In genomic region chr6:112407191-112407590, GRCh38 we compare ENCODE assay signal across 19 cellular contexts.
A peak's percentile ranks its signal among the peaks of the same experiment; 100 is the strongest.
DNase-seq lines count a peak whose midpoint lies in the region; ATAC-seq and TF ChIP-seq lines count a peak whose summit lies in the region.
"Had no signal": no experiment of that assay in that cellular context is flagged by ENCODE, and none has a peak within 500 bp of the region (broad histone marks: within the 10 kb centered on the region; RNA-seq: fewer than 3 reads in every experiment).

No MANE protein-coding gene starts in this region.

- DNase-seq in NCI-H2171 treated with DMSO at 0.1 percent for 48 hours (lab: John Stamatoyannopoulos, UW): peak; percentile 53
- DNase-seq in NCI-H2171 (lab: John Stamatoyannopoulos, UW): no peak
- DNase-seq in NCI-H1105 treated with DMSO at 0.1 percent for 48 hours (lab: John Stamatoyannopoulos, UW): peak; percentile 95
- DNase-seq in astrocyte of the spinal cord (ENCODE audit: low read depth, low spot score): peak; percentile 7
- no peak for DNase-seq in thyroid gland
- DNase-seq in CD8-positive, alpha-beta T cell: no peak
- DNase-seq: Caco-2; CD4-positive, alpha-beta T cell; GF-D8; NCI-H1092 treated with DMSO at 0.1 percent for 48 hours; NCI-H146; NCI-H1930; NCI-H524; NCI-H748 treated with DMSO at 0.1 percent for 48 hours; PC-3; SHP77; T-cell had no signal

- H3K4me3 Mint-ChIP-seq in CD8-positive, alpha-beta T cell: no peak overlapping the region
- H3K4me3 Mint-ChIP-seq: CD4-positive, alpha-beta T cell; T-cell had no signal

- no peaks in the 10 kb centered on the region for H3K36me3 Mint-ChIP-seq in CD8-positive, alpha-beta T cell
- H3K36me3 Mint-ChIP-seq: T-cell had no signal

- POLR2A ChIA-PET in CD8-positive, alpha-beta T cell (lab: Charles Lee): no interaction called here

- TF ChIP-seq POLR2A in thyroid gland (IDR thresholded peaks at IDR 0.05): no peak

- peaks cover 14% of the 10 kb centered on the region for H3K27me3 Mint-ChIP-seq in CD8-positive, alpha-beta T cell (ENCODE audit: low read depth)

- no peak overlapping the region for H3K27ac Mint-ChIP-seq in CD8-positive, alpha-beta T cell
- H3K27ac Mint-ChIP-seq: CD4-positive, alpha-beta T cell; T-cell had no signal

- 32 to 46% methylated on average over 7 of the region's 7 CpGs for WGBS in thyroid gland, 2 donors

- no peaks in the 10 kb centered on the region for H3K9me3 Mint-ChIP-seq in CD8-positive, alpha-beta T cell
- H3K9me3 Mint-ChIP-seq: CD4-positive, alpha-beta T cell; T-cell had no signal

- H3K4me3 ChIP-seq in astrocyte of the spinal cord (ENCODE audit: low read depth, low read length): no peak overlapping the region
- H3K4me3 ChIP-seq in thyroid gland (replicated peaks in 1 of 3): no peak overlapping the region
- no peak overlapping the region for H3K4me3 ChIP-seq in CD8-positive, alpha-beta T cell (ENCODE audit: low read depth, low read length)

- H3K9me3 ChIP-seq in thyroid gland: no peaks in the 10 kb centered on the region
- H3K9me3 ChIP-seq in CD8-positive, alpha-beta T cell (ENCODE audit: low read length): no peaks in the 10 kb centered on the region
- H3K9me3 ChIP-seq: Caco-2 had no signal

- peaks cover 0 to 9% of the 10 kb centered on the region in 2 donors for H3K4me1 ChIP-seq in thyroid gland
- no peaks in the 10 kb centered on the region for H3K4me1 ChIP-seq in CD8-positive, alpha-beta T cell (ENCODE audit: insufficient read depth, low read length)
- H3K4me1 ChIP-seq: Caco-2 had no signal

- no peaks in the 10 kb centered on the region for H3K27me3 ChIP-seq in thyroid gland
- no peaks in the 10 kb centered on the region for H3K27me3 ChIP-seq in CD8-positive, alpha-beta T cell (ENCODE audit: insufficient read depth, low read length)

- in situ Hi-C loops in astrocyte of the spinal cord (cut with HindIII; ENCODE audit: low sequenced_read_pairs): no loop called here

- H3K4me1 Mint-ChIP-seq in CD8-positive, alpha-beta T cell (ENCODE audit: low read depth): no peaks in the 10 kb centered on the region
- H3K4me1 Mint-ChIP-seq: T-cell had no signal

- ATAC-seq in GM18907 (IDR thresholded peaks at IDR 0.05; ENCODE audit: unreplicated experiment) (no peak), HG02642 (IDR thresholded peaks at IDR 0.05; ENCODE audit: poor library complexity, unreplicated experiment) (no peak)
- ATAC-seq in CD8-positive, alpha-beta T cell: no peak
- ATAC-seq: PC-3, T-cell had no signal

- peak overlapping the region in 2 of 3 donors; percentile 14 to 24 for H3K27ac ChIP-seq in thyroid gland
- no peak overlapping the region for H3K27ac ChIP-seq in CD8-positive, alpha-beta T cell (ENCODE audit: low read depth, low read length)

- intact Hi-C loops in thyroid gland (cut with DNase I): no loop called here
- intact Hi-C loops in CD8-positive, alpha-beta T cell (cut with DNase I, micrococcal nuclease): no loop called here

- CTCF ChIA-PET in CD8-positive, alpha-beta T cell (lab: Charles Lee): no interaction called here

- no peaks in the 10 kb centered on the region for H3K36me3 ChIP-seq in thyroid gland
- no peaks in the 10 kb centered on the region for H3K36me3 ChIP-seq in CD8-positive, alpha-beta T cell (ENCODE audit: insufficient read depth, low read length)

- TF ChIP-seq CTCF in astrocyte of the spinal cord (IDR thresholded peaks at IDR 0.05; ENCODE audit: low read depth, low read length): no peak
- TF ChIP-seq CTCF in thyroid gland (IDR thresholded peaks at IDR 0.05): no peak
- TF ChIP-seq CTCF in CD8-positive, alpha-beta T cell (IDR thresholded peaks at IDR 0.05): no peak

Comparison
In these comparisons a context has a peak if more than half of its experiments do, and no peak if none do; other contexts are left out.
1. DNase-seq: peak in NCI-H2171 treated with DMSO at 0.1 percent for 48 hours (single experiment), NCI-H1105 treated with DMSO at 0.1 percent for 48 hours (single experiment) and astrocyte of the spinal cord (single experiment); none in NCI-H2171 (single experiment), thyroid gland (0 of 2) and CD8-positive, alpha-beta T cell (0 of 7).